In genomic region chrX:23764585-23764984, GRCh38 we compare ENCODE assay signal across 17 cellular contexts.
"Had no signal": no experiment of that assay in that cellular context is flagged by ENCODE, and none has a peak within 500 bp of the region (broad histone marks: within the 10 kb centered on the region; RNA-seq: fewer than 3 reads in every experiment).

No MANE protein-coding gene starts in this region.

- H3K36me3 ChIP-seq: ascending aorta, breast epithelium, lower lobe of right lung, prostate gland, thoracic aorta, WERI-Rb-1 had no signal

- H3K27ac ChIP-seq: ascending aorta, breast epithelium, foreskin keratinocyte, lower lobe of right lung, prostate gland, thoracic aorta, WERI-Rb-1 had no signal

- H3K4me3 ChIP-seq: ascending aorta, breast epithelium, lower lobe of right lung, prostate gland, thoracic aorta had no signal

- DNase-seq: activated CD4-positive, alpha-beta memory T cell treated with anti-CD3 and anti-CD28 coated beads for 36 hours; activated naive CD4-positive, alpha-beta T cell treated with anti-CD3 and anti-CD28 coated beads, Interleukin-2, amount 10 ng/mL, durations not matched to agents 7 days and 5 days; activated T-cell treated with anti-CD3 and anti-CD28 coated beads, Interleukin-2, amount 50 U/mL, for 24 hours; cerebellar nuclear complex; effector memory CD4-positive, alpha-beta T cell; foreskin keratinocyte; glutamatergic neuron; kidney glomerular epithelial cell; lower lobe of right lung; nephron progenitor cell; occipital lobe; stimulated activated CD4-positive, alpha-beta T cell treated with anti-CD3 and anti-CD28 coated beads, Interleukin-1b, Interleukin-23, amount 100 ng/mL, for 48 hours; WERI-Rb-1 had no signal

- H3K4me1 ChIP-seq: ascending aorta, breast epithelium, foreskin keratinocyte, lower lobe of right lung, prostate gland had no signal

- H3K9me3 ChIP-seq: lower lobe of right lung, prostate gland, thoracic aorta had no signal

- ATAC-seq: lower lobe of right lung had no signal

- H3K27me3 ChIP-seq: ascending aorta, foreskin keratinocyte had no signal
